Comparison of ENCODE assay signal across 10 cellular contexts in genomic region chr16:85162478-85163277, GRCh38. TPM values are rescaled to one million over a fixed set of nuclear protein-coding genes. Genes with fewer than 3 reads are reported as not detected.
DNase-seq lines count a peak whose midpoint lies in the region; ATAC-seq and TF ChIP-seq lines count a peak whose summit lies in the region.
"Had no signal": no experiment of that assay in that cellular context is flagged by ENCODE, and none has a peak within 500 bp of the region (broad histone marks: within the 10 kb centered on the region; RNA-seq: fewer than 3 reads in every experiment).

No MANE protein-coding gene starts in this region.

- H3K9me3 Mint-ChIP-seq in progenitor cell of endocrine pancreas (ENCODE audit: low read depth), result no peaks in the 10 kb centered on the region
- H3K9me3 Mint-ChIP-seq: activated naive CD4-positive, alpha-beta T cell treated with anti-CD3 and anti-CD28 coated beads, Interleukin-2, amount 10 ng/mL, durations not matched to agents 7 days and 5 days had no signal

- peaks cover 37% of the 10 kb centered on the region for H3K4me1 Mint-ChIP-seq in progenitor cell of endocrine pancreas (ENCODE audit: low read depth)

- H3K36me3 Mint-ChIP-seq in progenitor cell of endocrine pancreas (ENCODE audit: insufficient read depth), result no peaks in the 10 kb centered on the region
- H3K36me3 Mint-ChIP-seq: activated naive CD4-positive, alpha-beta T cell treated with anti-CD3 and anti-CD28 coated beads, Interleukin-2, amount 10 ng/mL, durations not matched to agents 7 days and 5 days had no signal

- TF ChIP-seq CTCF in foreskin fibroblast (IDR thresholded peaks at IDR 0.05; ENCODE audit: low read depth, low read length) (no peak), progenitor cell of endocrine pancreas (IDR thresholded peaks at IDR 0.05; ENCODE audit: unreplicated experiment) (no peak)

- DNase-seq in AG20443 (ENCODE audit: low spot score), result peak; percentile 85
- DNase-seq in RPMI7951 (ENCODE audit: low read depth), result peak; percentile 70
- DNase-seq in foreskin fibroblast, result peak; percentile 84 to 92
- no peak for DNase-seq in progenitor cell of endocrine pancreas (ENCODE audit: low spot score, unreplicated experiment)
- no peak for DNase-seq in HEK293T (ENCODE audit: extremely low spot score)
- DNase-seq: activated naive CD4-positive, alpha-beta T cell treated with anti-CD3 and anti-CD28 coated beads, Interleukin-2, amount 10 ng/mL, durations not matched to agents 7 days and 5 days had no signal

- CTCF ChIA-PET in HEK293T (lab: Yijun Ruan, JAX), result interaction anchor here (1.6 to 1.7 kb wide), 2 partner anchors 10 to 90 kb away, joined by 4 to 8 read pairs; no protein-coding TSS in a partner anchor

- H3K27me3 Mint-ChIP-seq in progenitor cell of endocrine pancreas, result peaks cover 20% of the 10 kb centered on the region

- POLR2A ChIA-PET in HEK293T (lab: Yijun Ruan, JAX), result interaction anchor here (1.1 kb wide), 1 partner anchor 8 kb away, joined by 5 read pairs; no protein-coding TSS in a partner anchor

- peak overlapping the region; percentile 84 for H3K27ac Mint-ChIP-seq in progenitor cell of endocrine pancreas
- H3K27ac Mint-ChIP-seq: activated naive CD4-positive, alpha-beta T cell treated with anti-CD3 and anti-CD28 coated beads, Interleukin-2, amount 10 ng/mL, durations not matched to agents 7 days and 5 days had no signal

- no peak for ATAC-seq in HG03521 (IDR thresholded peaks at IDR 0.05; ENCODE audit: unreplicated experiment)
- no peak for ATAC-seq in esophagus mucosa
- no peak for ATAC-seq in HG03280 (IDR thresholded peaks at IDR 0.05; ENCODE audit: unreplicated experiment)

- no peak overlapping the region for H3K4me3 ChIP-seq in foreskin fibroblast (ENCODE audit: low read depth in 1 of 2, low read length in 2 of 2)

- H3K4me3 Mint-ChIP-seq in progenitor cell of endocrine pancreas (ENCODE audit: low read depth), result no peak overlapping the region
- H3K4me3 Mint-ChIP-seq: activated naive CD4-positive, alpha-beta T cell treated with anti-CD3 and anti-CD28 coated beads, Interleukin-2, amount 10 ng/mL, durations not matched to agents 7 days and 5 days had no signal

TF ChIP-seq in HEK293T, 16 proteins besides CTCF, POLR2A, EP300 and RAD21:
- TF ChIP-seq LEF1 (IDR thresholded peaks at IDR 0.05; ENCODE audit: borderline replicate concordance), result no peak
- TF ChIP-seq BHLHE40 (IDR thresholded peaks at IDR 0.05; ENCODE audit: borderline replicate concordance), result no peak
- TF ChIP-seq ARNT (IDR thresholded peaks at IDR 0.05), result no peak
- TF ChIP-seq SUZ12 (IDR thresholded peaks at IDR 0.05), result no peak
- no peak for TF ChIP-seq FOXK2 (IDR thresholded peaks at IDR 0.05)

RNA-seq across cellular contexts. Expression of gene CIBAR2, which starts 50.4 kb away (rescaled TPM):
- total RNA-seq in RPMI7951 (2014; rRNA removed; shearing (Covaris generic)), result not detected in 2 replicates
- total RNA-seq in progenitor cell of endocrine pancreas (0.43 and 0.80 TPM in 2 replicates), esophagus mucosa (not detected)
- total RNA-seq: T-helper 2 cell treated with Interferon-gamma antibody and Interleukin-4, amounts not matched to agents 100 ng/mL and 5 ng/mL, for 36 hours had no signal

Comparison
In these comparisons a context has a peak if more than half of its experiments do, and no peak if none do; other contexts are left out.
1. DNase-seq: peak in AG20443 (single experiment), RPMI7951 (single experiment) and foreskin fibroblast (2 of 2); none in progenitor cell of endocrine pancreas (single experiment) and HEK293T (single experiment).